29 cellular contexts compared by ENCODE assay signal in the genomic region with DNA sequence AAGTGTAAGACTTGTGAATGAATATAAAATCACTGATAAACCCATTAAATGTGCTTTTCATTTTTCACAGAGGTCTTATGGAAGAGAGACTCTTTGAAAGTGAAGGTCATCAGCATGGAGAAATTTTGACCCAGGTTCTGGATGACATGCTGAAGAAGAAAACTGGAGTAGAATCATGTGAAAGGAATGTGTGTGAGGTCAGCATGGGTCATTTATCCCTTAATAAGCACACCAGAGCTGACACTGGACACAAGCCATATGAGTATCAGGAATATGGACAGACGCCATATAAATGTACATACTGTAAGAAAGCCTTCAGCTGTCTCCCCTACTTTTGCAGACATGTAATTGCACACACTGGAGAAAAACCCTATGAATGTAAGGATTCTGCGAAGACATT. TPM values are rescaled to one million over a fixed set of nuclear protein-coding genes. Genes with fewer than 3 reads are reported as not detected.
"Had no signal": no experiment of that assay in that cellular context is flagged by ENCODE, and none has a peak within 500 bp of the region (broad histone marks: within the 10 kb centered on the region; RNA-seq: fewer than 3 reads in every experiment).

No MANE protein-coding gene starts in this region.

- ATAC-seq: activated T-cell treated with anti-CD3 and anti-CD28 coated beads, Interleukin-2, amount 50 U/mL, for 4 hours; Panc1; T-cell had no signal

- DNase-seq: activated B cell treated with CpG ODN at 0.5 μM for 24 hours; activated CD4-positive, alpha-beta T cell treated with anti-CD3 and anti-CD28 coated beads for 1 hour; activated CD4-positive, alpha-beta T cell treated with anti-CD3 and anti-CD28 coated beads, Interleukin-2, amount 10 ng/mL, durations not matched to agents 24 days and 14 days; activated CD4-positive, alpha-beta T cell treated with anti-CD3 and anti-CD28 coated beads, Interleukin-2, amount 50 U/mL, for 48 hours; activated CD8-positive, alpha-beta memory T cell treated with anti-CD3 and anti-CD28 coated beads for 24 hours; activated gamma-delta T cell; activated naive CD4-positive, alpha-beta T cell treated with anti-CD3 and anti-CD28 coated beads for 36 hours; activated T-cell treated with anti-CD3 and anti-CD28 coated beads, Interleukin-2, amount 50 U/mL, for 4 hours; amygdala; KG1; MM.1S; NCI-H1105; NCI-H1436 treated with DMSO at 0.1 percent for 48 hours; NCI-H187; NCI-H2081; NCI-H2227 treated with DMSO at 0.1 percent for 48 hours; NCI-H510A; NCI-H526 treated with DMSO at 0.1 percent for 48 hours; NCI-H82; OCI-M1; SHP77 treated with DMSO at 0.1 percent for 48 hours; T-cell; T-helper 2 cell; T1000 had no signal

- H3K27me3 Mint-ChIP-seq: activated B cell treated with CpG ODN at 0.5 μM for 24 hours; activated CD4-positive, alpha-beta T cell treated with anti-CD3 and anti-CD28 coated beads, Interleukin-2, amount 10 ng/mL, durations not matched to agents 24 days and 14 days; activated naive CD8-positive, alpha-beta T cell; brain; central memory CD8-positive, alpha-beta T cell; T-cell had no signal

- H3K4me3 Mint-ChIP-seq: activated B cell treated with CpG ODN at 0.5 μM for 24 hours; activated CD4-positive, alpha-beta T cell treated with anti-CD3 and anti-CD28 coated beads, Interleukin-2, amount 10 ng/mL, durations not matched to agents 24 days and 14 days; activated naive CD4-positive, alpha-beta T cell treated with anti-CD3 and anti-CD28 coated beads for 36 hours; activated naive CD8-positive, alpha-beta T cell; activated T-cell treated with anti-CD3 and anti-CD28 coated beads, Interleukin-2, amount 50 U/mL, for 4 hours; brain; central memory CD8-positive, alpha-beta T cell; T-cell had no signal

- H3K4me1 Mint-ChIP-seq: activated B cell treated with CpG ODN at 0.5 μM for 24 hours; activated CD4-positive, alpha-beta T cell treated with anti-CD3 and anti-CD28 coated beads, Interleukin-2, amount 10 ng/mL, durations not matched to agents 24 days and 14 days; brain; central memory CD8-positive, alpha-beta T cell; T-cell had no signal

- H3K27ac Mint-ChIP-seq: activated B cell treated with CpG ODN at 0.5 μM for 24 hours; activated CD4-positive, alpha-beta T cell treated with anti-CD3 and anti-CD28 coated beads, Interleukin-2, amount 10 ng/mL, durations not matched to agents 24 days and 14 days; activated naive CD4-positive, alpha-beta T cell treated with anti-CD3 and anti-CD28 coated beads for 36 hours; activated naive CD8-positive, alpha-beta T cell; brain; T-cell had no signal

RNA-seq across cellular contexts. Expression of a gene that starts 46.6 kb away (rescaled TPM):
- total RNA-seq: astrocyte had no signal

RNA-seq across cellular contexts. Expression of a gene that starts 58.4 kb away (rescaled TPM):
- total RNA-seq: astrocyte had no signal
